Comparison of ENCODE assay signal across 24 cellular contexts in the genomic region with DNA sequence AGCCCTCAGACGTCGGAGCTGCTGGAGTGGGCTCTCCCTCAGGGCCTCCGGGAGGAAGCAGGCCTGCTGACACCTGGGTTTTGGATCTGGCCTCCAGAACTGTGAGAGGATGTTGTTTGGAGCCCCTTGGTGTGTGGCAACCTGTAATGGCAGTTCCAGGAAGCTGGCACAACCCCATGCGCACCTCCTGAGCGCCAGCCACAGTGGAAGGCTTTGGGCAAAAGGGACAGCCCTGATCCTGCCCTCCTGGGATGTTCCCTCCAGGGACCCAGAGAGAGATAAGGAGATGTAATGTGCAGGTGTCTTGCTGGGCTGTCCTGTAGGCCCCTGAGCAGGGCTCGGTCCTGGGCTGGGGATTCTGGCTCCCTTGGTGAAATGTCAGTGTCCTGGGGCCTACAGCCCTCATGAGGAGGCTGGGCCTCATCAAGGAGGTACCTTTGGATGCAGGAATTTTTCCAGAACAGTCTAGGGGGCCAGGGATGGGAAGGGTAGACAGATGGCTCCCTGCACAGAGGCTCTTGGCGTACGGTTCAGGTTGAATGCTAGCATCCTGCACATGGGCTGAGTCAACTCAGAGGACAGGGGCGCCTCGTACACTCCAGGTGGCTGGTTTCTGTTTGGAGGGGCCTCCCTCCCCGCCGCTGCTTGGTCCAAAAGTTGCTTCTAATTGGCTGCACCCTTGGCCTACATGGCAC.
A peak's percentile ranks its signal among the peaks of the same experiment; 100 is the strongest.
DNase-seq lines count a peak whose midpoint lies in the region; ATAC-seq and TF ChIP-seq lines count a peak whose summit lies in the region.
"Had no signal": no experiment of that assay in that cellular context is flagged by ENCODE, and none has a peak within 500 bp of the region (broad histone marks: within the 10 kb centered on the region; RNA-seq: fewer than 3 reads in every experiment).

No MANE protein-coding gene starts in this region.

- H3K9me3 ChIP-seq in vagina = no peaks in the 10 kb centered on the region
- no peaks in the 10 kb centered on the region for H3K9me3 ChIP-seq in gastrocnemius medialis
- H3K9me3 ChIP-seq: BE2C, MG63, SJSA1 had no signal

- peak; percentile 43 for DNase-seq in activated CD8-positive, alpha-beta memory T cell treated with anti-CD3 and anti-CD28 coated beads for 24 hours
- no peak for DNase-seq in activated CD8-positive, alpha-beta memory T cell treated with anti-CD3 and anti-CD28 coated beads, Interleukin-2, amount 50 U/mL, for 4 hours
- DNase-seq in coronary artery (ENCODE audit: low spot score) (peak; percentile 60), posterior vena cava (ENCODE audit: low spot score) (peak; percentile 44), vagina (ENCODE audit: extremely low spot score in 2 of 2) (peak; percentile 56 to 93), gastrocnemius medialis (no peak)
- DNase-seq: 8988T; ACHN; BE2C; CD4-positive, alpha-beta T cell; DMS53; GM23248; H7; IMR-90; KG1; MG63; NCI-H2029; NCI-H446; NCI-H524 treated with DMSO at 0.1 percent for 48 hours; NCI-H774; PC-3 had no signal

- no peak for TF ChIP-seq POLR2A in vagina (IDR thresholded peaks at IDR 0.05)
- TF ChIP-seq POLR2A in gastrocnemius medialis (IDR thresholded peaks at IDR 0.05) = no peak

- TF ChIP-seq CTCF in coronary artery (IDR thresholded peaks at IDR 0.05) (no peak), vagina (IDR thresholded peaks at IDR 0.05) (no peak), gastrocnemius medialis (IDR thresholded peaks at IDR 0.05 in 4 of 5, conservative IDR thresholded peaks at IDR 0.05 in 1 of 5) (no peak)

- no peak overlapping the region for H3K27ac ChIP-seq in coronary artery
- no peak overlapping the region for H3K27ac ChIP-seq in vagina
- H3K27ac ChIP-seq in gastrocnemius medialis = no peak overlapping the region
- H3K27ac ChIP-seq: GM23248, SJSA1 had no signal

- H3K4me1 ChIP-seq in vagina (no peaks in the 10 kb centered on the region), gastrocnemius medialis (no peaks in the 10 kb centered on the region)
- H3K4me1 ChIP-seq: BE2C, SJSA1 had no signal

- H3K4me3 ChIP-seq in coronary artery = no peak overlapping the region
- no peak overlapping the region for H3K4me3 ChIP-seq in vagina
- no peak overlapping the region for H3K4me3 ChIP-seq in gastrocnemius medialis
- H3K4me3 ChIP-seq: GM23248, MG63, SJSA1 had no signal

- ATAC-seq in gastrocnemius medialis = no peak
- no peak for ATAC-seq in HG02610 (IDR thresholded peaks at IDR 0.05; ENCODE audit: unreplicated experiment)
- ATAC-seq: PC-3, Right ventricle myocardium inferior had no signal

- H3K36me3 ChIP-seq in vagina (no peaks in the 10 kb centered on the region), gastrocnemius medialis (no peaks in the 10 kb centered on the region)
- H3K36me3 ChIP-seq: BE2C, MG63, SJSA1 had no signal

- in situ Hi-C loops in gastrocnemius medialis (cut with MboI; ENCODE audit: low sequenced_read_pairs in 4 of 4) = no loop called here

- H3K27me3 ChIP-seq in vagina (no peaks in the 10 kb centered on the region), gastrocnemius medialis (no peaks in the 10 kb centered on the region)
- H3K27me3 ChIP-seq: BE2C, MG63, SJSA1 had no signal

- intact Hi-C loops in posterior vena cava (cut with DNase I) = no loop called here
- intact Hi-C loops in vagina (cut with DNase I) = no loop called here
- intact Hi-C loops in gastrocnemius medialis (cut with DNase I; ENCODE audit: low total_unique reads) = no loop called here

Comparison
In these comparisons a context has a peak if more than half of its experiments do, and no peak if none do; other contexts are left out.
1. DNase-seq: peak in activated CD8-positive, alpha-beta memory T cell treated with anti-CD3 and anti-CD28 coated beads for 24 hours (single experiment), coronary artery (single experiment), posterior vena cava (single experiment) and vagina (2 of 2); none in activated CD8-positive, alpha-beta memory T cell treated with anti-CD3 and anti-CD28 coated beads, Interleukin-2, amount 50 U/mL, for 4 hours (single experiment) and gastrocnemius medialis (0 of 2).